ENCODE assay signal across 8 cellular contexts in genomic region chr7:1175967-1176851, GRCh38. TPM values are rescaled to one million over a fixed set of nuclear protein-coding genes. Genes with fewer than 3 reads are reported as not detected.
DNase-seq lines count a peak whose midpoint lies in the region; ATAC-seq, FAIRE-seq and TF ChIP-seq lines count a peak whose summit lies in the region.

No MANE protein-coding gene starts in this region.

- no peaks in the 10 kb centered on the region for H3K27me3 ChIP-seq in Peyer's patch

- peaks cover 9% of the 10 kb centered on the region for H3K9me3 Mint-ChIP-seq in neural crest cell
- no peaks in the 10 kb centered on the region for H3K9me3 Mint-ChIP-seq in stimulated activated naive CD8-positive, alpha-beta T cell treated with anti-CD3 and anti-CD28 coated beads, Interleukin-15, Interleukin-2, amounts not matched to agents 100 ng/mL and 50 ng/mL, for 24 hours

- peaks cover 21% of the 10 kb centered on the region for H3K4me1 Mint-ChIP-seq in neural crest cell
- H3K4me1 Mint-ChIP-seq in stimulated activated naive CD8-positive, alpha-beta T cell treated with anti-CD3 and anti-CD28 coated beads, Interleukin-15, Interleukin-2, amounts not matched to agents 100 ng/mL and 50 ng/mL, for 24 hours (ENCODE audit: low read depth): peaks cover 14% of the 10 kb centered on the region

- no peak overlapping the region for H3K4me3 Mint-ChIP-seq in neural crest cell
- H3K4me3 Mint-ChIP-seq in stimulated activated naive CD8-positive, alpha-beta T cell treated with anti-CD3 and anti-CD28 coated beads, Interleukin-15, Interleukin-2, amounts not matched to agents 100 ng/mL and 50 ng/mL, for 24 hours: peak overlapping the region; percentile 52

- no peak for ATAC-seq in HG03378 (IDR thresholded peaks at IDR 0.05; ENCODE audit: unreplicated experiment)

- H3K4me1 ChIP-seq in Peyer's patch: peaks cover 3 to 9% (median 7%) of the 10 kb centered on the region in 4 donors

- no peak overlapping the region for H3K27ac Mint-ChIP-seq in neural crest cell (ENCODE audit: unreplicated experiment)
- H3K27ac Mint-ChIP-seq in stimulated activated naive CD8-positive, alpha-beta T cell treated with anti-CD3 and anti-CD28 coated beads, Interleukin-15, Interleukin-2, amounts not matched to agents 100 ng/mL and 50 ng/mL, for 24 hours: peak overlapping the region; percentile 81

- H3K9me3 ChIP-seq in Peyer's patch: no peaks in the 10 kb centered on the region

- peaks cover 10% of the 10 kb centered on the region for H3K27me3 Mint-ChIP-seq in neural crest cell (ENCODE audit: low read depth)
- peaks cover 23% of the 10 kb centered on the region for H3K27me3 Mint-ChIP-seq in stimulated activated naive CD8-positive, alpha-beta T cell treated with anti-CD3 and anti-CD28 coated beads, Interleukin-15, Interleukin-2, amounts not matched to agents 100 ng/mL and 50 ng/mL, for 24 hours

- H3K27ac ChIP-seq in Peyer's patch: peak overlapping the region in 3 of 4 donors; percentile 3 to 49 (median 49)

- DNase-seq in GM12892 (ENCODE audit: insufficient read length) (peak; percentile 79), HuH-7.5 (ENCODE audit: low spot score) (peak; percentile 91), Peyer's patch (peak; percentile 87 to 91 (median 91)), fibroblast of peridontal ligament (ENCODE audit: extremely low read depth) (peak; percentile 50), neural crest cell (ENCODE audit: low read depth, low spot score) (peak; percentile 99)
- DNase-seq in activated T-cell treated with anti-CD3 and anti-CD28 coated beads, Interleukin-2, amount 50 U/mL, for 48 hours: peak; percentile 95 to 96

- TF ChIP-seq POLR2A in GM12892 (IDR thresholded peaks at IDR 0.05; ENCODE audit: low read depth, low read length): no peak
- peak in 1 of 2 donors; percentile 22 for TF ChIP-seq POLR2A in Peyer's patch (IDR thresholded peaks at IDR 0.05)

- H3K36me3 ChIP-seq in Peyer's patch: no peaks in the 10 kb centered on the region

- peak; percentile 80 for FAIRE-seq in GM12892 (lab: Jason Lieb, UNC)

- TF ChIP-seq CTCF in Peyer's patch (IDR thresholded peaks at IDR 0.05) (peak; percentile 87 to 97 (median 94)), neural crest cell (conservative IDR thresholded peaks at IDR 0.05) (peak; percentile 90)

- peak overlapping the region in 3 of 4 donors; percentile 29 to 49 (median 40) for H3K4me3 ChIP-seq in Peyer's patch

- no peaks in the 10 kb centered on the region for H3K36me3 Mint-ChIP-seq in neural crest cell (ENCODE audit: low read depth)
- H3K36me3 Mint-ChIP-seq in stimulated activated naive CD8-positive, alpha-beta T cell treated with anti-CD3 and anti-CD28 coated beads, Interleukin-15, Interleukin-2, amounts not matched to agents 100 ng/mL and 50 ng/mL, for 24 hours (ENCODE audit: low read depth): no peaks in the 10 kb centered on the region

RNA-seq across cellular contexts. Expression of gene ZFAND2A, which starts 16.2 kb away (rescaled TPM):
- polyA plus RNA-seq in GM12892 (2012; ENCODE audit: missing spikeins): 21.5 TPM
- total RNA-seq in Peyer's patch (10 to 100 TPM; 16.0 to 30.5 (median 24.8) TPM), neural crest cell (13.6 and 14.5 TPM in 2 replicates)

RNA-seq across cellular contexts. Expression of gene UNCX, which starts 56.5 kb away (rescaled TPM):
- polyA plus RNA-seq in GM12892 (2012; ENCODE audit: missing spikeins): not detected
- total RNA-seq in Peyer's patch (not detected), neural crest cell (2.4 and 2.7 TPM in 2 replicates)
